Comparison of ENCODE assay signal across 14 cellular contexts in the genomic region with DNA sequence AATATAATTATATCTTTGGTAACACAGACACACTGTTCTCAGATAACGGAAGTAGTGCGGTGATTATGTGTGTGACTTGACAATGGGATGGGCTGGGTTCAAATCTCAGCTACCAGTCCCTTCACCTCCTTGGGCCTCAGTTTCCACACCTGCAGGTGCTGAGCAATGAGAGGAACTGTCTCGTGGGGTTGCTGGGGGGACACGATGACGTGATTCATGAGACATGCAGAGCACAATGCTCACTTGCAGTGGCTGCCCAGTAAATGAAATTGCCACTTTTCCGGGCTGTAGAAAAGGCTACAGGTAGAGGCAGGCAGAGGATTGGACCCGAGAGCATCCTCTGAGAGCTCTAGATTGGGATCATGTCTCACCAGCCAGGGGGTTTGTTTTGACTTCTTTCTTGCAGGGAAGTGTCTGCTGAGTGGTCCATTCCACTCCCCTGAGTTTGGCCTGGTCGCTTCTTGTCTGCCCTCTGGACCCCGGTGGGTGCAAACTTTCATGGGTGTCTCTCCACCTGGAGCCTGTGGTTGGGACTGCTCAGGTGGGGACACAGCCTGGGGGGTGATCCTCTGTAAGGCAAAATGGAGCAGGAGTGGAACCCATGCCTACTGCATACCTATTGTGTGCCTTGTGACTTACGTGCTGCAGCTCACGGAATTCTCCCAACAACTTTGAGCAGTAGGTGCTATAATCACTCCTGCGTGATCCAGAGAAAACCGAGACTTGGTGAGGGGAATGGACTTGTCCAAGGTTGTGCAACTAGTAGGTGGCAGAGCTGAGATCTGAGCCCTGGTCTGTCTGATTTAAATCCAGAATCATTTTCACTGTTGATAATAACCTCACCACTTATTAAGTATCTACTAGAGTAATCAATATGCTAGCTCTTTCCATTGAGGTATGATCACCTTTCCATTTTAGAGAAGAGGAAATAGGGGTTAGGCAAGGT.
DNase-seq lines count a peak whose midpoint lies in the region; ATAC-seq, FAIRE-seq and TF ChIP-seq lines count a peak whose summit lies in the region.
"Had no signal": no experiment of that assay in that cellular context is flagged by ENCODE, and none has a peak within 500 bp of the region (broad histone marks: within the 10 kb centered on the region; RNA-seq: fewer than 3 reads in every experiment).

No MANE protein-coding gene starts in this region.

- H3K27me3 Mint-ChIP-seq in CD14-positive monocyte (ENCODE audit: low read depth in 3 of 3) = peaks cover 1 to 5% (median 3%) of the 10 kb centered on the region in 3 donors

- no peaks in the 10 kb centered on the region for H3K36me3 ChIP-seq in adipocyte (ENCODE audit: control insufficient read depth, insufficient read depth, low read length, severe bottlenecking)
- H3K36me3 ChIP-seq in prostate gland = no peaks in the 10 kb centered on the region

- no peaks in the 10 kb centered on the region for H3K9me3 ChIP-seq in adipocyte (ENCODE audit: control insufficient read depth, low read length)
- H3K9me3 ChIP-seq in prostate gland = no peaks in the 10 kb centered on the region

- in situ Hi-C loops in GM13976 (cut with MboI; ENCODE audit: low sequenced_read_pairs, unreplicated experiment) = no loop called here

- H3K27ac ChIP-seq in prostate gland = peak overlapping the region; percentile 49 to 62
- H3K27ac ChIP-seq: parathyroid adenoma had no signal

- H3K36me3 Mint-ChIP-seq in CD14-positive monocyte = peaks cover 0 to 3% of the 10 kb centered on the region in 2 donors

- H3K4me1 ChIP-seq in adipocyte (ENCODE audit: control insufficient read depth, insufficient read depth, low read length) = peaks cover 70% of the 10 kb centered on the region
- H3K4me1 ChIP-seq in prostate gland (replicated peaks) = no peaks in the 10 kb centered on the region
- H3K4me1 ChIP-seq: parathyroid adenoma had no signal

- H3K9me3 Mint-ChIP-seq in CD14-positive monocyte = peaks cover 0 to 2% (median 0%) of the 10 kb centered on the region in 7 donors

- H3K27me3 ChIP-seq in adipocyte (replicated peaks; ENCODE audit: control insufficient read depth, insufficient read depth, low read length) = no peaks in the 10 kb centered on the region
- no peaks in the 10 kb centered on the region for H3K27me3 ChIP-seq in prostate gland (replicated peaks; ENCODE audit: insufficient read depth)

- TF ChIP-seq POLR2A in prostate gland (IDR thresholded peaks at IDR 0.05) = no peak

- H3K4me3 ChIP-seq in adipocyte (ENCODE audit: low read length) (no peak overlapping the region), prostate gland (no peak overlapping the region)

- DNase-seq in CD14-positive monocyte (ENCODE audit: low spot score) (no peak), HTR-8/SVneo (ENCODE audit: insufficient read length, low spot score) (no peak), adipocyte (ENCODE audit: low read depth) (no peak), prostate gland (ENCODE audit: low spot score) (no peak), medulla oblongata (ENCODE audit: extremely low spot score) (no peak), GM13976 (ENCODE audit: low spot score) (no peak), NOMO-1 treated with dmso at 0.1 percent for 144 hours (lab: John Stamatoyannopoulos, UW; ENCODE audit: unreplicated experiment) (no peak)
- DNase-seq: effector CD4-positive, alpha-beta T cell; foreskin fibroblast; NCI-H2029; NCI-H82; SHP77 had no signal

- peaks cover 53% of the 10 kb centered on the region for H3K4me1 Mint-ChIP-seq in CD14-positive monocyte

- H3K27ac Mint-ChIP-seq in CD14-positive monocyte = peak overlapping the region in 5 of 7 donors; percentile 47 to 86 (median 78)

- H3K4me3 Mint-ChIP-seq in CD14-positive monocyte = peak overlapping the region; percentile 37 to 53

- TF ChIP-seq CTCF in CD14-positive monocyte (IDR thresholded peaks at IDR 0.05) (no peak), prostate gland (IDR thresholded peaks at IDR 0.05) (no peak), GM13976 (IDR thresholded peaks at IDR 0.05; ENCODE audit: borderline replicate concordance, control extremely low read depth, extremely low read depth, insufficient read depth, missing control alignments) (no peak)

- intact Hi-C loops in CD14-positive monocyte (cut with micrococcal nuclease) = no loop called here
- intact Hi-C loops in prostate gland (cut with DNase I) = no loop called here

- peak; percentile 52 for FAIRE-seq in HTR-8/SVneo (lab: Jason Lieb, UNC)

- H3K9ac ChIP-seq in adipocyte (ENCODE audit: low read length) = peak overlapping the region; percentile 83
- H3K9ac ChIP-seq: parathyroid adenoma had no signal

- ATAC-seq in HG02970 (IDR thresholded peaks at IDR 0.05; ENCODE audit: low FRiP score, unreplicated experiment) = no peak

- WGBS in prostate gland = 93% methylated on average over 13 of the region's 13 CpGs
